ENCODE assay signal across 22 cellular contexts in the genomic region with DNA sequence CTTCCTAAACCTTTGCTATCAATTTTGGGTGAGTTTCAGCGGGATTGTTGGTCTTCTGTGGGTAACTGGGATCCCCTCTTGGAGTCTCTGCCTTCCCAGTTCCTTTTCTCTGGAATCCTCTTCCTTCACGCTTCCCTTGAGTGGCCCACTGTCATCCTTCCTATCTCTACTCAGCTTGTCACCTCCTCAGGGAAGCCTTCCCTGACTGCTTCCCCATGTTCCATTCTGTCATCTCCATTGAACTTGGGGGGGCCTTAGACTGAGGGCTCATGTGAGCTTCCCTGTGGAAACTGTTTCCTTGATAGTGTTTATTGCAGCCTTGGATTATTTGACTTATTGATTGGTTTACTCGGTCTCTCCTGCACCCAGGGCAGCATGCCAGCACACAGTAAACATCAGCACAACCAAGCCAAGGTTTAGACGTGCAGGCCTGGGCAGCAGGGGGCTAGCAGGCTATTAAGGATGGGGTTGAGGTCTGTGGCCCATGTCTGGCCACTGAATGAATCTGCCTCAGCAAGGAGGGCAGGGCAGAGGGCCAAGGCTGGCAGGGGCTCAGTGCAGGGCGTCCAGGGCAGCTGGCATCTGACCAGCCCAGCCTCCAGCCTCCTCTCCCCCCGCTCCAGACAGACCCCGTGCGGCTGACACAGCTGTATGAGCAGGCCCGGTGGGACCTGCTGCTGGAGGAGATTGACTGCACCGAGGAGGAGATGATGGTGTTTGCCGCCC. TPM values are rescaled to one million over a fixed set of nuclear protein-coding genes. Genes with fewer than 3 reads are reported as not detected.
DNase-seq lines count a peak whose midpoint lies in the region; ATAC-seq, FAIRE-seq and TF ChIP-seq lines count a peak whose summit lies in the region.
"Had no signal": no experiment of that assay in that cellular context is flagged by ENCODE, and none has a peak within 500 bp of the region (broad histone marks: within the 10 kb centered on the region; RNA-seq: fewer than 3 reads in every experiment).

No MANE protein-coding gene starts in this region.

- H4K8ac ChIP-seq in H9 (replicated peaks; ENCODE audit: insufficient read length, low read depth, low read length): no peak overlapping the region
- no peak overlapping the region for H4K8ac ChIP-seq in neuronal stem cell (ENCODE audit: low read depth, low read length)

- H3F3A ChIP-seq in GM23248 (ENCODE audit: insufficient read depth): peaks cover 15% of the 10 kb centered on the region

- H3K27me3 Mint-ChIP-seq in H9 (ENCODE audit: low read depth): no peaks in the 10 kb centered on the region; the same call in 1 of the 2 replicates
- H3K27me3 Mint-ChIP-seq: T-helper 17 cell had no signal

- H3K56ac ChIP-seq in H9 (ENCODE audit: insufficient read length, low read depth, low read length): no peak overlapping the region

- H3K4ac ChIP-seq in H9 (ENCODE audit: low read depth, low read length) (no peak overlapping the region), neuronal stem cell (ENCODE audit: low read length) (no peak overlapping the region)

- no peak overlapping the region for H4K5ac ChIP-seq in H9 (ENCODE audit: insufficient read length, low read depth, low read length)

- no peak overlapping the region for H3K9ac ChIP-seq in H9 (ENCODE audit: extremely low read depth, insufficient read length, low read length)
- H3K9ac ChIP-seq in K562 (ENCODE audit: insufficient read depth in 1 of 2, low read depth in 2 of 2, low read length in 2 of 2): no peak overlapping the region
- H3K9ac ChIP-seq in neuronal stem cell (ENCODE audit: low read depth, low read length, poor library complexity): peak overlapping the region; percentile 9
- no peak overlapping the region for H3K9ac ChIP-seq in GM23248

- no peaks in the 10 kb centered on the region for H3K79me2 ChIP-seq in H9 (ENCODE audit: insufficient read depth, low read length)
- H3K79me2 ChIP-seq in K562 (ENCODE audit: control insufficient read depth, insufficient read depth, low read length): no peaks in the 10 kb centered on the region
- no peaks in the 10 kb centered on the region for H3K79me2 ChIP-seq in GM23248 (ENCODE audit: insufficient read depth)

- H2BK120ac ChIP-seq in H9 (ENCODE audit: low read depth, low read length, poor library complexity, severe bottlenecking) (no peak overlapping the region), neuronal stem cell (ENCODE audit: low read depth, low read length) (no peak overlapping the region)

- H3K79me1 ChIP-seq in H9 (ENCODE audit: insufficient read depth, low read depth, low read length, poor library complexity, severe bottlenecking): no peaks in the 10 kb centered on the region
- peaks cover 4% of the 10 kb centered on the region for H3K79me1 ChIP-seq in neuronal stem cell (ENCODE audit: low read depth, low read length)

- H2BK15ac ChIP-seq in H9 (ENCODE audit: low read depth, low read length): no peak overlapping the region
- no peak overlapping the region for H2BK15ac ChIP-seq in neuronal stem cell (ENCODE audit: low read length)

- H3K18ac ChIP-seq in H9 (ENCODE audit: insufficient read length, low read depth, low read length) (no peak overlapping the region), neuronal stem cell (ENCODE audit: low read length) (peak overlapping the region; percentile 2)

- H2AFZ ChIP-seq in H9 (ENCODE audit: low read length) (no peak overlapping the region), K562 (ENCODE audit: low read depth, low read length) (no peak overlapping the region), neuronal stem cell (ENCODE audit: low read length) (no peak overlapping the region), GM23248 (no peak overlapping the region)

- H3K27ac Mint-ChIP-seq in H9: peak overlapping the region in 2 of 3 experiments; percentile 13 to 25; a peak in 2 of 7 replicates
- H3K27ac Mint-ChIP-seq: nephron, WTC11 had no signal

- no peak for TF ChIP-seq EP300 in K562 (IDR thresholded peaks at IDR 0.05; ENCODE audit: low read length)

- no peak for TF ChIP-seq CTCF in H9 (conservative IDR thresholded peaks at IDR 0.05)
- no peak for TF ChIP-seq CTCF in K562 (IDR thresholded peaks at IDR 0.05 in 2 of 3, conservative IDR thresholded peaks at IDR 0.05 in 1 of 3; ENCODE audit: insufficient read depth in 2 of 3, low read depth in 1 of 3, low read length in 3 of 3)

- DNase-seq in NCI-H2029 (lab: John Stamatoyannopoulos, UW) (peak; percentile 48), NCI-H2029 treated with DMSO at 0.1 percent for 48 hours (lab: John Stamatoyannopoulos, UW) (no peak), H9 (no peak), K562 (ENCODE audit: extremely low read depth in 1 of 4, low spot score in 3 of 4) (no peak), neuronal stem cell (ENCODE audit: low spot score) (no peak), OCI-M1 (lab: John Stamatoyannopoulos, UW) (no peak), GM23248 (no peak)
- DNase-seq: 8988T; activated naive CD4-positive, alpha-beta T cell treated with anti-CD3 and anti-CD28 coated beads, Interleukin-2, amount 50 U/mL, for 16 hours; C1 segment of cervical spinal cord; glutamatergic neuron; immature natural killer cell; NCI-H1694; NCI-H510A treated with DMSO at 0.1 percent for 48 hours; SHP77; stimulated activated CD4-positive, alpha-beta T cell treated with anti-CD3 and anti-CD28 coated beads, Interleukin-15, amount 100 ng/mL, for 24 hours; T-helper 17 cell had no signal

- intact Hi-C loops in K562 (cut with micrococcal nuclease): no loop called here

- H4K20me1 ChIP-seq in H9 (ENCODE audit: control insufficient read depth, insufficient read depth, insufficient read length) (no peaks in the 10 kb centered on the region), K562 (replicated peaks; ENCODE audit: control insufficient read depth, insufficient read depth, low read length) (no peaks in the 10 kb centered on the region), GM23248 (ENCODE audit: insufficient read depth) (no peaks in the 10 kb centered on the region)

- H2BK20ac ChIP-seq in H9 (ENCODE audit: low read depth, low read length, poor library complexity, severe bottlenecking): no peak overlapping the region

- H3K4me3 ChIP-seq in K562 (no peak overlapping the region), neuronal stem cell (ENCODE audit: low read length in 2 of 2) (no peak overlapping the region), GM23248 (no peak overlapping the region)
- H3K4me3 ChIP-seq: breast epithelium, lung had no signal

- H3K4me2 ChIP-seq in H9 (ENCODE audit: insufficient read depth, insufficient read length, low read length) (no peak overlapping the region), K562 (ENCODE audit: insufficient read depth, low read length) (no peak overlapping the region), neuronal stem cell (ENCODE audit: insufficient read depth, low read length, poor library complexity, severe bottlenecking) (no peak overlapping the region), GM23248 (ENCODE audit: unreplicated experiment) (no peak overlapping the region)

- H3K9me3 Mint-ChIP-seq in H9: no peaks in the 10 kb centered on the region
- H3K9me3 Mint-ChIP-seq: immature natural killer cell, nephron, WTC11 had no signal

- no peaks in the 10 kb centered on the region for H3K9me3 ChIP-seq in H9 (ENCODE audit: control insufficient read depth, low read depth, low read length)
- no peaks in the 10 kb centered on the region for H3K9me3 ChIP-seq in K562 (replicated peaks; ENCODE audit: control insufficient read depth, insufficient read depth, low read depth, low read length)
- no peaks in the 10 kb centered on the region for H3K9me3 ChIP-seq in neuronal stem cell (replicated peaks in 1 of 2; ENCODE audit: control insufficient read depth in 2 of 2, insufficient read depth in 1 of 2, low read depth in 1 of 2, low read length in 2 of 2)
- no peaks in the 10 kb centered on the region for H3K9me3 ChIP-seq in GM23248 (ENCODE audit: low read depth)
- H3K9me3 ChIP-seq: breast epithelium had no signal

- no peaks in the 10 kb centered on the region for H3K23me2 ChIP-seq in H9 (ENCODE audit: insufficient read length, low read depth, low read length, poor library complexity, severe bottlenecking)

- no peak overlapping the region for H3T11ph ChIP-seq in H9 (ENCODE audit: low read length)

- H3K4me1 ChIP-seq in H9 (ENCODE audit: insufficient read depth, low read length) (no peaks in the 10 kb centered on the region), K562 (replicated peaks in 1 of 2; ENCODE audit: control insufficient read depth in 2 of 2, insufficient read depth in 2 of 2, low read length in 2 of 2) (peaks cover 0 to 25% of the 10 kb centered on the region in 2 experiments; a peak in 2 of 5 replicates), neuronal stem cell (ENCODE audit: control insufficient read depth in 2 of 2, insufficient read depth in 1 of 2, low read depth in 1 of 2, low read length in 2 of 2) (no peaks in the 10 kb centered on the region), GM23248 (ENCODE audit: insufficient read depth) (peaks cover 11% of the 10 kb centered on the region)
- H3K4me1 ChIP-seq: breast epithelium had no signal

- no peak overlapping the region for H2BK12ac ChIP-seq in H9 (ENCODE audit: insufficient read length, low read depth, low read length)
- H2BK12ac ChIP-seq in neuronal stem cell (ENCODE audit: low read length): no peak overlapping the region

- FAIRE-seq in K562 (lab: Jason Lieb, UNC): no peak

- H3K4me1 Mint-ChIP-seq in H9: peaks cover 3 to 4% of the 10 kb centered on the region in 2 experiments; a peak in 2 of 4 replicates
- H3K4me1 Mint-ChIP-seq: nephron, WTC11 had no signal

- POLR2A ChIA-PET in K562 (lab: Yijun Ruan, JAX): interaction anchor here (0.6 to 7.0 kb wide), 4 partner anchors 8 to 46 kb away, joined by 4 to 57 read pairs (median 14); partner anchors contain the start of genes FERMT3, NUDT22 and TRPT1

- no peak overlapping the region for H3K23ac ChIP-seq in H9 (ENCODE audit: insufficient read length, low read depth, low read length)
- H3K23ac ChIP-seq in neuronal stem cell (ENCODE audit: low read depth, low read length, poor library complexity): peak overlapping the region; percentile 60

- WGBS in H9 (ENCODE audit: extremely low coverage, insufficient read length, low lambda C conversion rate): no CpG with 5 or more reads among the region's 11 CpGs
- 88% methylated on average over 11 of the region's 11 CpGs for WGBS in K562 (ENCODE audit: insufficient coverage, low coverage, missing lambda C conversion rate)
- no CpG with 5 or more reads among the region's 11 CpGs for WGBS in neuronal stem cell (ENCODE audit: extremely low coverage in 2 of 2, insufficient read length in 2 of 2, insufficient replicate concordance in 1 of 2), 2 donors
- 74 to 78% methylated on average over 11 of the region's 11 CpGs for WGBS in GM23248 (ENCODE audit: low coverage in 1 of 2, low lambda C conversion rate in 2 of 2, missing lambda C conversion rate in 2 of 2), 2 experiments

- H3K36me3 ChIP-seq in K562 (ENCODE audit: control insufficient read depth, insufficient read depth, low read length) (peaks cover 82% of the 10 kb centered on the region), neuronal stem cell (replicated peaks in 1 of 2; ENCODE audit: control insufficient read depth in 2 of 2, insufficient read depth in 2 of 2, low read length in 2 of 2) (peaks cover 8 to 19% of the 10 kb centered on the region in 2 donors), GM23248 (ENCODE audit: low read depth) (no peaks in the 10 kb centered on the region)
- H3K36me3 ChIP-seq: breast epithelium had no signal

- H3K27ac ChIP-seq in H9 (ENCODE audit: insufficient read length, low read depth, low read length) (no peak overlapping the region), K562 (ENCODE audit: extremely low read depth, low read depth, low read length) (no peak overlapping the region), neuronal stem cell (replicated peaks; ENCODE audit: low read length) (no peak overlapping the region), GM23248 (no peak overlapping the region)
- H3K27ac ChIP-seq: breast epithelium had no signal

- no peak overlapping the region for H2AK5ac ChIP-seq in H9 (ENCODE audit: insufficient read length, low read length)
- no peak overlapping the region for H2AK5ac ChIP-seq in neuronal stem cell (ENCODE audit: low read depth, low read length)

- no peaks in the 10 kb centered on the region for H3K9me2 ChIP-seq in GM23248 (ENCODE audit: insufficient read depth)

- in situ Hi-C loops in K562 (cut with MboI) (no loop called here), GM23248 (cut with MboI) (no loop called here)

- H3K27me3 ChIP-seq in H9 (ENCODE audit: insufficient read depth, low read length): no peaks in the 10 kb centered on the region
- H3K27me3 ChIP-seq in K562 (ENCODE audit: control insufficient read depth in 2 of 2, insufficient read depth in 2 of 2, low read length in 2 of 2): no peaks in the 10 kb centered on the region
- H3K27me3 ChIP-seq in neuronal stem cell (ENCODE audit: control insufficient read depth in 3 of 3, insufficient read depth in 3 of 3, low read depth in 1 of 3, low read length in 3 of 3): no peaks in the 10 kb centered on the region
- H3K27me3 ChIP-seq in GM23248 (replicated peaks; ENCODE audit: insufficient read depth): no peaks in the 10 kb centered on the region
- H3K27me3 ChIP-seq: breast epithelium had no signal

- H4K91ac ChIP-seq in H9 (ENCODE audit: insufficient read length, low read depth, low read length): peak overlapping the region; percentile 32
- no peak overlapping the region for H4K91ac ChIP-seq in neuronal stem cell (ENCODE audit: low read depth, low read length, poor library complexity)

- CTCF ChIA-PET in K562 (lab: Yijun Ruan, JAX; ENCODE audit: low intra/inter-chr PET ratio): no interaction called here

- TF ChIP-seq RAD21 in K562 (CRISPR knock-in tag; conservative IDR thresholded peaks at IDR 0.05 in 1 of 2, IDR thresholded peaks at IDR 0.05 in 1 of 2): no peak

- H3K36me3 Mint-ChIP-seq in H9 (ENCODE audit: insufficient read depth in 1 of 3, low read depth in 3 of 3): peaks cover 3 to 52% (median 22%) of the 10 kb centered on the region in 3 experiments

- H3K14ac ChIP-seq in H9 (ENCODE audit: insufficient read depth, low read length): no peak overlapping the region
- no peak overlapping the region for H3K14ac ChIP-seq in neuronal stem cell (ENCODE audit: low read length)

- ATAC-seq in K562: no peak
- no peak for ATAC-seq in esophagus mucosa
- ATAC-seq: T-helper 17 cell, WTC11 had no signal

- H3K9me1 ChIP-seq in K562 (ENCODE audit: control insufficient read depth, insufficient read depth, low read length): no peaks in the 10 kb centered on the region

- TF ChIP-seq POLR2A in K562 (conservative IDR thresholded peaks at IDR 0.05): 0 out of 2 replicates have a peak, but pooled peaks have one; percentile 37

- no peak overlapping the region for H2BK5ac ChIP-seq in H9 (ENCODE audit: insufficient read length, low read length)
- H2BK5ac ChIP-seq in neuronal stem cell (ENCODE audit: low read length): no peak overlapping the region

- no TSS peak for BruUV-seq in K562 (replicated peaks; lab: Mats Ljungman, UMichigan)

- H3K4me3 Mint-ChIP-seq in H9: no peak overlapping the region
- H3K4me3 Mint-ChIP-seq: immature natural killer cell, nephron, T-helper 17 cell, WTC11 had no signal

RNA-seq across cellular contexts. Expression of gene TRPT1, which starts 7.2 kb away (rescaled TPM):
- total RNA-seq in H9 (2021) (31.5 and 33.6 TPM in 2 replicates), K562 (2014; rRNA removed) (27.4 and 37.3 TPM in 2 replicates), K562 (2014; rRNA removed; fragmentation: Illumina TruSeq; extraction: Trizol) (17.3 and 17.5 TPM in 2 replicates), K562 (2015; rRNA removed; fragmentation: Illumina TruSeq; extraction: Trizol) (23.1 and 25.3 TPM in 2 replicates), K562 (2021) (36.1 and 41.7 TPM in 2 replicates), esophagus mucosa (25.1 TPM)
- total RNA-seq in K562 (2011; cell fraction: chromatin; rRNA removed; ENCODE audit: low replicate concordance): 28.5 and 90.3 TPM in 2 replicates
- total RNA-seq in K562 (2011; cell fraction: nucleolus; rRNA removed): 64.9 and 73.8 TPM in 2 replicates
- total RNA-seq in K562 (2011; cell fraction: nucleoplasm; rRNA removed): 45.8 and 49.8 TPM in 2 replicates
- polyA plus RNA-seq in K562 (2011; rRNA removed) (23.3 and 42.4 TPM in 2 replicates), K562 (2014; fragmentation: Illumina TruSeq; extraction: Trizol) (21.2 and 33.3 TPM in 2 replicates), K562 (2014; fragmentation: Nextera tagmentation; extraction: Ambion mirVana) (1 to 10 TPM; 4.6 to 8.1 TPM), K562 (2014; rRNA removed) (38.4 and 39.2 TPM in 2 replicates), GM23248 (2016; fragmentation: Nextera tagmentation; extraction: Ambion mirVana) (50.7 and 54.7 TPM in 2 replicates)
- 43.7 and 69.5 TPM in 2 replicates for polyA plus RNA-seq in K562 (2011; cell fraction: cytosol; rRNA removed)
- 169 and 180 TPM in 2 replicates for polyA plus RNA-seq in K562 (2011; cell fraction: nucleus; rRNA removed)
- 34.2 and 65.9 TPM in 2 replicates for polyA plus RNA-seq in K562 (2012)
- 12.1 and 14.9 TPM in 2 replicates for polyA minus RNA-seq in K562 (2011; rRNA and poly(A)+ RNA removed)
- 13.6 and 20.9 TPM in 2 replicates for polyA minus RNA-seq in K562 (2011; cell fraction: cytosol; rRNA and poly(A)+ RNA removed)
- 22.1 and 30.3 TPM in 2 replicates for polyA minus RNA-seq in K562 (2011; cell fraction: nucleus; rRNA and poly(A)+ RNA removed)
- 53.3 TPM for polyA plus RNA-seq in neuronal stem cell (2013, experiment 1 of 2)
- 53.3 TPM for polyA plus RNA-seq in neuronal stem cell (2013, experiment 2 of 2)
- total RNA-seq in GM23248 (2014; rRNA removed; shearing (Covaris generic)): 53.7 and 66.0 TPM in 2 replicates

RNA-seq across cellular contexts. Expression of gene NUDT22, which starts 7.3 kb away (rescaled TPM):
- total RNA-seq in H9 (2021): 39.6 and 45.8 TPM in 2 replicates
- 74.2 and 269 TPM in 2 replicates for total RNA-seq in K562 (2011; cell fraction: chromatin; rRNA removed; ENCODE audit: low replicate concordance)
- total RNA-seq in K562 (2011; cell fraction: nucleolus; rRNA removed): 230 and 279 TPM in 2 replicates
- total RNA-seq in K562 (2011; cell fraction: nucleoplasm; rRNA removed): 112 and 146 TPM in 2 replicates
- 92.6 and 132 TPM in 2 replicates for total RNA-seq in K562 (2014; rRNA removed)
- 21.1 and 25.7 TPM in 2 replicates for total RNA-seq in K562 (2014; rRNA removed; fragmentation: Illumina TruSeq; extraction: Trizol)
- total RNA-seq in K562 (2015; rRNA removed; fragmentation: Illumina TruSeq; extraction: Trizol): 49.9 and 50.6 TPM in 2 replicates
- 87.5 and 89.5 TPM in 2 replicates for total RNA-seq in K562 (2021)
- 37.4 and 48.0 TPM in 2 replicates for polyA plus RNA-seq in K562 (2011; rRNA removed)
- polyA plus RNA-seq in K562 (2011; cell fraction: cytosol; rRNA removed): 58.1 and 156 TPM in 2 replicates
- polyA plus RNA-seq in K562 (2011; cell fraction: nucleus; rRNA removed): 132 and 213 TPM in 2 replicates
- polyA plus RNA-seq in K562 (2012): 56.4 and 102 TPM in 2 replicates
- polyA plus RNA-seq in K562 (2014; fragmentation: Illumina TruSeq; extraction: Trizol): 24.0 and 43.1 TPM in 2 replicates
- 10 to 100 TPM in 1 of 2 experiments, 1 to 10 TPM in 1; 6.3 to 16.3 TPM for polyA plus RNA-seq in K562 (2014; fragmentation: Nextera tagmentation; extraction: Ambion mirVana)
- 83.6 and 88.5 TPM in 2 replicates for polyA plus RNA-seq in K562 (2014; rRNA removed)
- 13.9 and 15.0 TPM in 2 replicates for polyA minus RNA-seq in K562 (2011; rRNA and poly(A)+ RNA removed)
- polyA minus RNA-seq in K562 (2011; cell fraction: cytosol; rRNA and poly(A)+ RNA removed): 32.9 and 34.8 TPM in 2 replicates
- 75.9 and 84.7 TPM in 2 replicates for polyA minus RNA-seq in K562 (2011; cell fraction: nucleus; rRNA and poly(A)+ RNA removed)
- 30.8 TPM for polyA plus RNA-seq in neuronal stem cell (2013, experiment 1 of 2)
- 29.4 TPM for polyA plus RNA-seq in neuronal stem cell (2013, experiment 2 of 2)
- total RNA-seq in GM23248 (2014; rRNA removed; shearing (Covaris generic)): 75.9 and 97.9 TPM in 2 replicates
- polyA plus RNA-seq in GM23248 (2016; fragmentation: Nextera tagmentation; extraction: Ambion mirVana): 74.5 and 78.9 TPM in 2 replicates
- total RNA-seq in esophagus mucosa: 59.9 TPM

RNA-seq across cellular contexts. Expression of gene DNAJC4, which starts 11.6 kb away (rescaled TPM):
- total RNA-seq in H9 (2021) (21.0 and 24.2 TPM in 2 replicates), K562 (2014; rRNA removed) (16.4 and 20.2 TPM in 2 replicates), K562 (2014; rRNA removed; fragmentation: Illumina TruSeq; extraction: Trizol) (6.6 and 11.2 TPM in 2 replicates), K562 (2015; rRNA removed; fragmentation: Illumina TruSeq; extraction: Trizol) (19.3 and 19.9 TPM in 2 replicates), K562 (2021) (27.6 and 31.8 TPM in 2 replicates), esophagus mucosa (16.7 TPM)
- total RNA-seq in K562 (2011; cell fraction: chromatin; rRNA removed; ENCODE audit: low replicate concordance): 39.7 and 112 TPM in 2 replicates
- 78.0 and 98.9 TPM in 2 replicates for total RNA-seq in K562 (2011; cell fraction: nucleolus; rRNA removed)
- total RNA-seq in K562 (2011; cell fraction: nucleoplasm; rRNA removed): 64.2 and 65.8 TPM in 2 replicates
- polyA plus RNA-seq in K562 (2011; rRNA removed) (23.9 and 45.1 TPM in 2 replicates), K562 (2014; fragmentation: Illumina TruSeq; extraction: Trizol) (28.0 and 37.5 TPM in 2 replicates), K562 (2014; fragmentation: Nextera tagmentation; extraction: Ambion mirVana) (1 to 10 TPM; 4.0 to 4.6 TPM), K562 (2014; rRNA removed) (32.6 and 42.9 TPM in 2 replicates), GM23248 (2016; fragmentation: Nextera tagmentation; extraction: Ambion mirVana) (33.4 and 34.7 TPM in 2 replicates)
- 30.8 and 65.5 TPM in 2 replicates for polyA plus RNA-seq in K562 (2011; cell fraction: cytosol; rRNA removed)
- 110 and 164 TPM in 2 replicates for polyA plus RNA-seq in K562 (2011; cell fraction: nucleus; rRNA removed)
- polyA plus RNA-seq in K562 (2012): 34.0 and 79.2 TPM in 2 replicates
- 7.1 and 9.0 TPM in 2 replicates for polyA minus RNA-seq in K562 (2011; rRNA and poly(A)+ RNA removed)
- 12.6 and 23.5 TPM in 2 replicates for polyA minus RNA-seq in K562 (2011; cell fraction: cytosol; rRNA and poly(A)+ RNA removed)
- polyA minus RNA-seq in K562 (2011; cell fraction: nucleus; rRNA and poly(A)+ RNA removed): 15.8 and 16.0 TPM in 2 replicates
- 29.4 TPM for polyA plus RNA-seq in neuronal stem cell (2013, experiment 1 of 2)
- polyA plus RNA-seq in neuronal stem cell (2013, experiment 2 of 2): 29.4 TPM
- 2.7 and 11.0 TPM in 2 replicates for total RNA-seq in GM23248 (2014; rRNA removed; shearing (Covaris generic))

RNA-seq across cellular contexts. Expression of gene FERMT3, which starts 12.3 kb away (rescaled TPM):
- total RNA-seq in H9 (2021) (6.6 and 10.6 TPM in 2 replicates), K562 (2014; rRNA removed) (192 and 205 TPM in 2 replicates), K562 (2014; rRNA removed; fragmentation: Illumina TruSeq; extraction: Trizol) (25.5 and 39.3 TPM in 2 replicates), K562 (2015; rRNA removed; fragmentation: Illumina TruSeq; extraction: Trizol) (74.5 and 79.5 TPM in 2 replicates), K562 (2021) (249 and 275 TPM in 2 replicates), esophagus mucosa (2.4 TPM)
- 73.9 and 265 TPM in 2 replicates for total RNA-seq in K562 (2011; cell fraction: chromatin; rRNA removed; ENCODE audit: low replicate concordance)
- 233 and 244 TPM in 2 replicates for total RNA-seq in K562 (2011; cell fraction: nucleolus; rRNA removed)
- 103 and 120 TPM in 2 replicates for total RNA-seq in K562 (2011; cell fraction: nucleoplasm; rRNA removed)
- polyA plus RNA-seq in K562 (2011; rRNA removed) (79.7 and 134 TPM in 2 replicates), K562 (2014; fragmentation: Illumina TruSeq; extraction: Trizol) (98.1 and 207 TPM in 2 replicates), K562 (2014; fragmentation: Nextera tagmentation; extraction: Ambion mirVana) (1 to 10 TPM; 3.2 to 7.2 TPM), K562 (2014; rRNA removed) (169 and 202 TPM in 2 replicates), GM23248 (2016; fragmentation: Nextera tagmentation; extraction: Ambion mirVana) (1.5 and 2.5 TPM in 2 replicates)
- polyA plus RNA-seq in K562 (2011; cell fraction: cytosol; rRNA removed): 111 and 282 TPM in 2 replicates
- polyA plus RNA-seq in K562 (2011; cell fraction: nucleus; rRNA removed): 306 and 623 TPM in 2 replicates
- 176 and 251 TPM in 2 replicates for polyA plus RNA-seq in K562 (2012)
- 29.0 and 41.3 TPM in 2 replicates for polyA minus RNA-seq in K562 (2011; rRNA and poly(A)+ RNA removed)
- 111 and 123 TPM in 2 replicates for polyA minus RNA-seq in K562 (2011; cell fraction: cytosol; rRNA and poly(A)+ RNA removed)
- 68.5 and 84.4 TPM in 2 replicates for polyA minus RNA-seq in K562 (2011; cell fraction: nucleus; rRNA and poly(A)+ RNA removed)
- 0.32 TPM for polyA plus RNA-seq in neuronal stem cell (2013, experiment 1 of 2)
- polyA plus RNA-seq in neuronal stem cell (2013, experiment 2 of 2): 0.44 TPM
- 0.51 and 3.9 TPM in 2 replicates for total RNA-seq in GM23248 (2014; rRNA removed; shearing (Covaris generic))

RNA-seq across cellular contexts. Expression of gene VEGFB, which starts 15.6 kb away (rescaled TPM):
- total RNA-seq in H9 (2021) (57.1 and 57.7 TPM in 2 replicates), K562 (2014; rRNA removed) (28.2 and 44.3 TPM in 2 replicates), K562 (2014; rRNA removed; fragmentation: Illumina TruSeq; extraction: Trizol) (21.0 and 22.6 TPM in 2 replicates), K562 (2015; rRNA removed; fragmentation: Illumina TruSeq; extraction: Trizol) (25.7 and 28.0 TPM in 2 replicates), K562 (2021) (83.4 and 88.3 TPM in 2 replicates), esophagus mucosa (45.2 TPM)
- 16.1 and 40.0 TPM in 2 replicates for total RNA-seq in K562 (2011; cell fraction: chromatin; rRNA removed; ENCODE audit: low replicate concordance)
- total RNA-seq in K562 (2011; cell fraction: nucleolus; rRNA removed): 23.4 and 32.0 TPM in 2 replicates
- total RNA-seq in K562 (2011; cell fraction: nucleoplasm; rRNA removed): 31.9 and 33.0 TPM in 2 replicates
- polyA plus RNA-seq in K562 (2011; rRNA removed) (11.0 and 13.5 TPM in 2 replicates), K562 (2014; fragmentation: Illumina TruSeq; extraction: Trizol) (35.2 and 41.4 TPM in 2 replicates), K562 (2014; fragmentation: Nextera tagmentation; extraction: Ambion mirVana) (10 to 100 TPM; 12.0 to 12.1 TPM), K562 (2014; rRNA removed) (31.8 and 35.8 TPM in 2 replicates), GM23248 (2016; fragmentation: Nextera tagmentation; extraction: Ambion mirVana) (21.6 and 22.6 TPM in 2 replicates)
- 12.1 and 16.0 TPM in 2 replicates for polyA plus RNA-seq in K562 (2011; cell fraction: cytosol; rRNA removed)
- polyA plus RNA-seq in K562 (2011; cell fraction: nucleus; rRNA removed): 25.1 and 26.2 TPM in 2 replicates
- 97.3 and 181 TPM in 2 replicates for polyA plus RNA-seq in K562 (2012)
- 4.2 and 6.2 TPM in 2 replicates for polyA minus RNA-seq in K562 (2011; rRNA and poly(A)+ RNA removed)
- 21.2 and 26.0 TPM in 2 replicates for polyA minus RNA-seq in K562 (2011; cell fraction: cytosol; rRNA and poly(A)+ RNA removed)
- polyA minus RNA-seq in K562 (2011; cell fraction: nucleus; rRNA and poly(A)+ RNA removed): 3.2 and 4.9 TPM in 2 replicates
- 35.4 TPM for polyA plus RNA-seq in neuronal stem cell (2013, experiment 1 of 2)
- 32.3 TPM for polyA plus RNA-seq in neuronal stem cell (2013, experiment 2 of 2)
- total RNA-seq in GM23248 (2014; rRNA removed; shearing (Covaris generic)): 17.7 and 27.8 TPM in 2 replicates
